In genomic region chr1:92826792-92827191, GRCh38 we compare ENCODE assay signal across 19 cellular contexts.
"Had no signal": no experiment of that assay in that cellular context is flagged by ENCODE, and none has a peak within 500 bp of the region (broad histone marks: within the 10 kb centered on the region; RNA-seq: fewer than 3 reads in every experiment).

No MANE protein-coding gene starts in this region.

- H3K27me3 ChIP-seq: pancreas had no signal

- H3K9me3 ChIP-seq: pancreas had no signal

- H3K36me3 ChIP-seq: pancreas had no signal

- ATAC-seq: activated CD8-positive, alpha-beta T cell treated with anti-CD3 and anti-CD28 coated beads, Interleukin-2, amount 10 ng/mL, durations not matched to agents 7 days and 5 days; activated T-cell treated with anti-CD3 and anti-CD28 coated beads, Interleukin-2, amount 50 U/mL, for 72 hours; esophagus mucosa; left cardiac atrium; pancreas had no signal

- H3K4me1 ChIP-seq: pancreas had no signal

- H3K4me3 ChIP-seq: lung, pancreas had no signal

- FAIRE-seq: colon, frontal cortex, pancreas, TTC549 had no signal

- H3K27ac ChIP-seq: pancreas had no signal

- DNase-seq: activated B cell treated with CpG ODN at 0.5 μM for 24 hours; activated CD4-positive, alpha-beta T cell treated with anti-CD3 and anti-CD28 coated beads, Interleukin-2, amount 10 ng/mL, durations not matched to agents 24 days and 14 days; activated CD8-positive, alpha-beta memory T cell treated with anti-CD3 and anti-CD28 coated beads, Interleukin-2, amount 50 U/mL, for 4 hours; activated CD8-positive, alpha-beta T cell treated with anti-CD3 and anti-CD28 coated beads, Interleukin-2, amount 10 ng/mL, durations not matched to agents 7 days and 5 days; activated gamma-delta T cell; activated T-cell treated with anti-CD3 and anti-CD28 coated beads, Interleukin-2, amount 50 U/mL, for 72 hours; amniotic stem cell; head of caudate nucleus; immature natural killer cell; left cardiac atrium; midbrain; pancreas; stimulated activated CD4-positive, alpha-beta T cell treated with anti-CD3 and anti-CD28 coated beads, Interleukin-1b, Interleukin-23, amount 100 ng/mL, for 48 hours; T-helper 2 cell had no signal
